Comparison of ENCODE assay signal across 24 cellular contexts in the genomic region with DNA sequence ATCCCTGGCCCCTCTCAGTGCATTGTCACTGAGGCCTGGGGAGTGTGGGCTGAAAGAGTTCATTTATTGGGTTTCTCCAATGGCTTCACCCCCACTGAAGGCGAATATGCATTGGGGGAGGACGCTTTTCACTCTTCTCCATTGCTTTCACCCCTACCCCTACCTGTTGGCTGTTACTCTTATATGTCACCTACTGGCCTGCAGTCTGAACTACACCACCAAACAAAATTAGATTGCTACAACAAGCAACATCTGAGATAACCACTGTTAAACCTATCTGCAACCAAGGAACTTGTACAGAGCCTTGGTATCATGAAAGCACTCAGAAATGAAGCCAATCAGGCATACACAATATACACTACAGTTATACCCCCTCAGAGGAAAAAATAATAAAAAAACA.
DNase-seq lines count a peak whose midpoint lies in the region; ATAC-seq, FAIRE-seq and TF ChIP-seq lines count a peak whose summit lies in the region.
"Had no signal": no experiment of that assay in that cellular context is flagged by ENCODE, and none has a peak within 500 bp of the region (broad histone marks: within the 10 kb centered on the region; RNA-seq: fewer than 3 reads in every experiment).

No MANE protein-coding gene starts in this region.

- H3K9ac ChIP-seq in H1 (replicated peaks in 1 of 4; ENCODE audit: extremely low read depth in 1 of 4, low read depth in 3 of 4, low read length in 3 of 4), result no peak overlapping the region

- H3K79me1 ChIP-seq in H1 (ENCODE audit: low read depth, low read length), result no peaks in the 10 kb centered on the region

- H2AFZ ChIP-seq in H1 (ENCODE audit: low read length), result no peak overlapping the region

- no peaks in the 10 kb centered on the region for H3K23me2 ChIP-seq in H1 (ENCODE audit: low read depth, low read length)

- no peak overlapping the region for H4K5ac ChIP-seq in H1 (ENCODE audit: insufficient read length, low read depth, low read length)

- TF ChIP-seq EP300 in Ishikawa (IDR thresholded peaks at IDR 0.05; ENCODE audit: borderline replicate concordance) (no peak), H1 (IDR thresholded peaks at IDR 0.05; ENCODE audit: borderline replicate concordance in 1 of 2, low read depth in 2 of 2, low read length in 2 of 2) (no peak), gastroesophageal sphincter (IDR thresholded peaks at IDR 0.05) (no peak)

- no peak overlapping the region for H2AK5ac ChIP-seq in H1 (ENCODE audit: low read depth, low read length)

- no peak overlapping the region for H3K4ac ChIP-seq in H1 (replicated peaks; ENCODE audit: insufficient read length, low read depth, low read length)

- no peak overlapping the region for H2BK20ac ChIP-seq in H1 (ENCODE audit: low read length)

- POLR2A ChIA-PET in activated CD8-positive, alpha-beta T cell treated with anti-CD3 and anti-CD28 coated beads for 36 hours (lab: Charles Lee), result no interaction called here
- POLR2A ChIA-PET in activated CD8-positive, alpha-beta T cell treated with anti-CD3 and anti-CD28 coated beads, Interleukin-2, amount 10 ng/mL, durations not matched to agents 7 days and 5 days (lab: Charles Lee), result no interaction called here
- POLR2A ChIA-PET in H1 (lab: Charles Lee; ENCODE audit: partially characterized antibody), result no interaction called here

- H3K27ac Mint-ChIP-seq in activated CD8-positive, alpha-beta T cell treated with anti-CD3 and anti-CD28 coated beads for 36 hours, result no peak overlapping the region
- no peak overlapping the region for H3K27ac Mint-ChIP-seq in activated CD8-positive, alpha-beta T cell treated with anti-CD3 and anti-CD28 coated beads, Interleukin-2, amount 10 ng/mL, durations not matched to agents 7 days and 5 days
- H3K27ac Mint-ChIP-seq in type B pancreatic cell, result no peak overlapping the region
- H3K27ac Mint-ChIP-seq: activated naive CD8-positive, alpha-beta T cell treated with anti-CD3 and anti-CD28 coated beads, Interleukin-2, amount 50 U/mL, for 24 hours; mesothelial cell of epicardium; nephron had no signal

- intact Hi-C loops in activated CD8-positive, alpha-beta T cell treated with anti-CD3 and anti-CD28 coated beads for 36 hours (cut with micrococcal nuclease), result loop anchor here (5.0 kb wide), 2 partner anchors 508 to 553 kb away; no protein-coding TSS in a partner anchor

- H3K36me3 ChIP-seq in H1 (ENCODE audit: control insufficient read depth in 2 of 4, insufficient read depth in 4 of 4, low read length in 3 of 4) (no peaks in the 10 kb centered on the region), gastroesophageal sphincter (no peaks in the 10 kb centered on the region)
- H3K36me3 ChIP-seq: cardiac muscle cell, uterus had no signal

- H4K20me1 ChIP-seq in H1 (replicated peaks in 1 of 2; ENCODE audit: control insufficient read depth in 1 of 2, insufficient read depth in 2 of 2, low read length in 2 of 2), result no peaks in the 10 kb centered on the region

- H3K27ac ChIP-seq in H1 (ENCODE audit: low read depth, low read length) (no peak overlapping the region), gastroesophageal sphincter (no peak overlapping the region)
- H3K27ac ChIP-seq: cardiac muscle cell, psoas muscle, RWPE1, uterus had no signal

- no peak overlapping the region for H3K56ac ChIP-seq in H1 (replicated peaks; ENCODE audit: insufficient read length, low read depth, low read length)

- H2BK5ac ChIP-seq in H1 (ENCODE audit: low read depth, low read length), result no peak overlapping the region

- no peaks in the 10 kb centered on the region for H3K79me2 ChIP-seq in H1 (ENCODE audit: control insufficient read depth in 1 of 2, insufficient read depth in 2 of 2, low read length in 2 of 2)

- no peak for FAIRE-seq in H1 (lab: Jason Lieb, UNC)

- peaks cover 29% of the 10 kb centered on the region for H3K27me3 Mint-ChIP-seq in activated CD8-positive, alpha-beta T cell treated with anti-CD3 and anti-CD28 coated beads for 36 hours
- H3K27me3 Mint-ChIP-seq in activated CD8-positive, alpha-beta T cell treated with anti-CD3 and anti-CD28 coated beads, Interleukin-2, amount 10 ng/mL, durations not matched to agents 7 days and 5 days (ENCODE audit: low read depth), result peaks cover 37% of the 10 kb centered on the region
- peaks cover 11% of the 10 kb centered on the region for H3K27me3 Mint-ChIP-seq in type B pancreatic cell

- no peak overlapping the region for H2BK15ac ChIP-seq in H1 (ENCODE audit: low read length)

- TF ChIP-seq POLR2A in H1 (IDR thresholded peaks at IDR 0.05; ENCODE audit: control extremely low read depth in 1 of 2, low read depth in 2 of 2, low read length in 2 of 2) (no peak), gastroesophageal sphincter (IDR thresholded peaks at IDR 0.05) (no peak)

- no peaks in the 10 kb centered on the region for H3K36me3 Mint-ChIP-seq in activated CD8-positive, alpha-beta T cell treated with anti-CD3 and anti-CD28 coated beads for 36 hours (ENCODE audit: low read depth)
- no peaks in the 10 kb centered on the region for H3K36me3 Mint-ChIP-seq in activated CD8-positive, alpha-beta T cell treated with anti-CD3 and anti-CD28 coated beads, Interleukin-2, amount 10 ng/mL, durations not matched to agents 7 days and 5 days (ENCODE audit: low read depth)
- no peaks in the 10 kb centered on the region for H3K36me3 Mint-ChIP-seq in type B pancreatic cell
- H3K36me3 Mint-ChIP-seq: IgD-negative memory B cell, mesothelial cell of epicardium had no signal

- H4K91ac ChIP-seq in H1 (replicated peaks; ENCODE audit: insufficient read length, low read length), result no peak overlapping the region

- H3K18ac ChIP-seq in H1 (ENCODE audit: extremely low read depth, low read length), result no peak overlapping the region

- DNase-seq in activated CD8-positive, alpha-beta T cell treated with anti-CD3 and anti-CD28 coated beads for 36 hours, result no peak
- DNase-seq in activated CD8-positive, alpha-beta T cell treated with anti-CD3 and anti-CD28 coated beads, Interleukin-2, amount 10 ng/mL, durations not matched to agents 7 days and 5 days, result no peak
- DNase-seq in H1 (ENCODE audit: low read depth in 1 of 2, low spot score in 2 of 2) (no peak), type B pancreatic cell (ENCODE audit: extremely low spot score, unreplicated experiment) (no peak)
- DNase-seq: activated CD4-positive, alpha-beta T cell treated with anti-CD3 and anti-CD28 coated beads for 48 hours; activated CD8-positive, alpha-beta memory T cell treated with anti-CD3 and anti-CD28 coated beads, Interleukin-2, amount 50 U/mL, for 4 hours; activated naive CD8-positive, alpha-beta T cell treated with anti-CD3 and anti-CD28 coated beads, Interleukin-2, amount 50 U/mL, for 24 hours; erythroblast; GOT3; left cardiac atrium; MV-4-11; NCI-H2029 treated with DMSO at 0.1 percent for 48 hours; NCI-H446; psoas muscle; uterus had no signal

- H3K4me2 ChIP-seq in H1 (ENCODE audit: insufficient read depth in 1 of 2, low read depth in 2 of 2, low read length in 2 of 2), result no peak overlapping the region

- no peaks in the 10 kb centered on the region; a peak in 1 of 7 replicates for H3K4me1 ChIP-seq in H1 (replicated peaks in 1 of 4; ENCODE audit: control insufficient read depth in 3 of 4, insufficient read depth in 4 of 4, low read length in 3 of 4)
- peaks cover 0 to 25% (median 7%) of the 10 kb centered on the region in 3 donors for H3K4me1 ChIP-seq in gastroesophageal sphincter
- H3K4me1 ChIP-seq: psoas muscle, uterus had no signal

- H2BK120ac ChIP-seq in H1 (replicated peaks; ENCODE audit: low read depth, low read length), result no peak overlapping the region

- H2BK12ac ChIP-seq in H1 (ENCODE audit: low read depth, low read length), result no peak overlapping the region

- peak; percentile 35 for TF ChIP-seq CTCF in activated CD8-positive, alpha-beta T cell treated with anti-CD3 and anti-CD28 coated beads for 36 hours (IDR thresholded peaks at IDR 0.05)
- peak in 2 of 3 experiments; percentile 16 to 40; a peak in 1 of 4 replicates for TF ChIP-seq CTCF in H1 (IDR thresholded peaks at IDR 0.05; ENCODE audit: control extremely low read depth in 1 of 3, insufficient read depth in 1 of 3, low read depth in 1 of 3, low read length in 3 of 3)
- TF ChIP-seq CTCF in type B pancreatic cell (conservative IDR thresholded peaks at IDR 0.05), result peak; percentile 44
- no peak for TF ChIP-seq CTCF in gastroesophageal sphincter (IDR thresholded peaks at IDR 0.05)

- H3K9me3 Mint-ChIP-seq in activated CD8-positive, alpha-beta T cell treated with anti-CD3 and anti-CD28 coated beads for 36 hours, result no peaks in the 10 kb centered on the region
- no peaks in the 10 kb centered on the region for H3K9me3 Mint-ChIP-seq in activated CD8-positive, alpha-beta T cell treated with anti-CD3 and anti-CD28 coated beads, Interleukin-2, amount 10 ng/mL, durations not matched to agents 7 days and 5 days (ENCODE audit: insufficient read depth)
- H3K9me3 Mint-ChIP-seq in type B pancreatic cell, result no peaks in the 10 kb centered on the region
- H3K9me3 Mint-ChIP-seq: activated naive CD8-positive, alpha-beta T cell treated with anti-CD3 and anti-CD28 coated beads, Interleukin-2, amount 50 U/mL, for 24 hours; IgD-negative memory B cell; nephron had no signal

- 77% methylated on average over 2 of the region's 2 CpGs; no CpG with 5 or more reads in 1 of the 2 experiments for WGBS in H1 (ENCODE audit: extremely low coverage in 1 of 2, insufficient coverage in 1 of 2, insufficient read length in 1 of 2, insufficient replicate concordance in 2 of 2, low coverage in 1 of 2, low lambda C conversion rate in 2 of 2, missing lambda C conversion rate in 1 of 2), 2 experiments
- 88 to 94% methylated on average over 2 of the region's 2 CpGs for WGBS in gastroesophageal sphincter (ENCODE audit: low coverage in 1 of 2), 2 donors

- peak; percentile 18; the same call in 1 of the 2 replicates for TF ChIP-seq RAD21 in Ishikawa (IDR thresholded peaks at IDR 0.05; ENCODE audit: low read depth)
- TF ChIP-seq RAD21 in H1 (IDR thresholded peaks at IDR 0.05 in 1 of 2, conservative IDR thresholded peaks at IDR 0.05 in 1 of 2; ENCODE audit: low read depth in 2 of 2, low read length in 2 of 2), result peak; percentile 28 to 54

- no peaks in the 10 kb centered on the region for H3K9me3 ChIP-seq in H1 (ENCODE audit: insufficient read depth in 2 of 2, low read depth in 1 of 2, low read length in 1 of 2)
- H3K9me3 ChIP-seq in gastroesophageal sphincter, result no peaks in the 10 kb centered on the region
- H3K9me3 ChIP-seq: psoas muscle, uterus had no signal

- no peak for ATAC-seq in activated CD8-positive, alpha-beta T cell treated with anti-CD3 and anti-CD28 coated beads for 36 hours
- no peak for ATAC-seq in activated CD8-positive, alpha-beta T cell treated with anti-CD3 and anti-CD28 coated beads, Interleukin-2, amount 10 ng/mL, durations not matched to agents 7 days and 5 days
- ATAC-seq in HG02870 (IDR thresholded peaks at IDR 0.05; ENCODE audit: unreplicated experiment) (no peak), gastroesophageal sphincter (no peak), HG03139 (IDR thresholded peaks at IDR 0.05; ENCODE audit: unreplicated experiment) (no peak)
- ATAC-seq: activated naive CD8-positive, alpha-beta T cell treated with anti-CD3 and anti-CD28 coated beads, Interleukin-2, amount 50 U/mL, for 24 hours; left cardiac atrium; psoas muscle had no signal

- H4K8ac ChIP-seq in H1 (ENCODE audit: extremely low read depth, insufficient read depth, low read length), result no peak overlapping the region

- no peak overlapping the region for H3K23ac ChIP-seq in H1 (ENCODE audit: insufficient read length)

- H3K4me1 Mint-ChIP-seq in activated CD8-positive, alpha-beta T cell treated with anti-CD3 and anti-CD28 coated beads for 36 hours (ENCODE audit: low read depth), result peaks cover 7% of the 10 kb centered on the region
- H3K4me1 Mint-ChIP-seq in activated CD8-positive, alpha-beta T cell treated with anti-CD3 and anti-CD28 coated beads, Interleukin-2, amount 10 ng/mL, durations not matched to agents 7 days and 5 days (ENCODE audit: low read depth), result peaks cover 12% of the 10 kb centered on the region
- H3K4me1 Mint-ChIP-seq in type B pancreatic cell (ENCODE audit: unreplicated experiment), result peaks cover 5% of the 10 kb centered on the region
- H3K4me1 Mint-ChIP-seq: activated naive CD8-positive, alpha-beta T cell treated with anti-CD3 and anti-CD28 coated beads, Interleukin-2, amount 50 U/mL, for 24 hours had no signal

- CTCF ChIA-PET in activated CD8-positive, alpha-beta T cell treated with anti-CD3 and anti-CD28 coated beads for 36 hours (lab: Charles Lee), result interaction anchor here (1.2 kb wide), 1 partner anchor 559 kb away, joined by 3 read pairs; no protein-coding TSS in a partner anchor
- CTCF ChIA-PET in activated CD8-positive, alpha-beta T cell treated with anti-CD3 and anti-CD28 coated beads, Interleukin-2, amount 10 ng/mL, durations not matched to agents 7 days and 5 days (lab: Charles Lee), result no interaction called here
- CTCF ChIA-PET in H1 (lab: Charles Lee; ENCODE audit: partially characterized antibody), result interaction anchor here (0.6 to 3.8 kb wide), 3 partner anchors 95 to 619 kb away, joined by 3 to 18 read pairs (median 3); no protein-coding TSS in a partner anchor

- H3K4me3 ChIP-seq in H1 (ENCODE audit: extremely low read depth in 1 of 4, insufficient read depth in 2 of 4, low read depth in 3 of 4, low read length in 4 of 4), result no peak overlapping the region
- no peak overlapping the region for H3K4me3 ChIP-seq in gastroesophageal sphincter
- H3K4me3 ChIP-seq: cardiac muscle cell, psoas muscle, uterus had no signal

- H3K4me3 Mint-ChIP-seq in activated CD8-positive, alpha-beta T cell treated with anti-CD3 and anti-CD28 coated beads for 36 hours, result no peak overlapping the region
- H3K4me3 Mint-ChIP-seq in activated CD8-positive, alpha-beta T cell treated with anti-CD3 and anti-CD28 coated beads, Interleukin-2, amount 10 ng/mL, durations not matched to agents 7 days and 5 days, result no peak overlapping the region
- H3K4me3 Mint-ChIP-seq in type B pancreatic cell, result no peak overlapping the region
- H3K4me3 Mint-ChIP-seq: activated naive CD8-positive, alpha-beta T cell treated with anti-CD3 and anti-CD28 coated beads, Interleukin-2, amount 50 U/mL, for 24 hours; mesothelial cell of epicardium; nephron had no signal

- H3K27me3 ChIP-seq in H1 (replicated peaks in 1 of 4; ENCODE audit: control insufficient read depth in 3 of 4, extremely low read depth in 1 of 4, insufficient read depth in 3 of 4, low read length in 3 of 4) (no peaks in the 10 kb centered on the region), gastroesophageal sphincter (no peaks in the 10 kb centered on the region)
- H3K27me3 ChIP-seq: cardiac muscle cell, uterus had no signal

- H3K14ac ChIP-seq in H1 (ENCODE audit: insufficient read length), result no peak overlapping the region

Comparison
In these comparisons a context has a peak if more than half of its experiments do, and no peak if none do; other contexts are left out.
1. CTCF ChIP-seq: peak in activated CD8-positive, alpha-beta T cell treated with anti-CD3 and anti-CD28 coated beads for 36 hours (single experiment), H1 (2 of 3) and type B pancreatic cell (single experiment); none in gastroesophageal sphincter (0 of 4).